In the genomic region with DNA sequence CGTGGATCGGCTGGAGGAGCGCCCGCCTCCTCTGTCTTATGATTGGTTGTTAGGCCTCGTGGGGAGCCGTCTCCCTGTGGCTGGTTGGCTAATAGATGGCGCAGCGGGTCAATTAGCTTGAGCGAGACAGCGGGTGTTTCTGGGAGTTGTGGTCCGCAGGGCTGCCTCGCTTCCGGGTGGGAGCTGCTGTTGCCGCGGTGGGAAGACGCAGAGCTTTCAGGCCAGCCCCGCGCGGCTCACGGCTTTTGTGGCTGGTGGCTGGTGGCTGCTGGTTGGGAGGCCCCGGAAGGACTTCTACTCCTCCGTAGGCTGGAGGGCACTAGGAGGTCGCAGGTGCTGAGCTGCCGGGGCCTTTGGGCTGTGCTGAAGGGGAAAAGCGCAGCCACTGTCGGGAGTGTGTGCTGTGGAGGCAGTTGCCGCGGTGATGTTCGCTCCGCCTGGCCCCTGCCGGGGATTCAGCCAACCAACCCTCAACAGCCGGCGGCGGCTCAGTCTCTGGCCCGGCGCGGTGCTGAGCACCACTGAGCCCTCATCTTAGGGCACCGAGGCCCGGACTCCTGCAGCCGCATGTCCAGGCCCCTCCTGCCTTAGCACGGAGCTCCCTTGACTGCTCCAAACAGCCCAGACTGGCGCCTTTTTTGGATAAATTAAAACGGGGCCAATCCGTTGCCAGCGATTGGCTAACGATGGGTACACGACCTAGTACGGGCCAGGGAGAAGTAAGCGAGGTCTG, we compare ENCODE assay signal across 8 cellular contexts. TPM values are rescaled to one million over a fixed set of nuclear protein-coding genes. Genes with fewer than 3 reads are reported as not detected.
A peak's percentile ranks its signal among the peaks of the same experiment; 100 is the strongest.
DNase-seq lines count a peak whose midpoint lies in the region; ATAC-seq, FAIRE-seq and TF ChIP-seq lines count a peak whose summit lies in the region.

No MANE protein-coding gene starts in this region.

- intact Hi-C loops in HepG2 (cut with micrococcal nuclease; ENCODE audit: unreplicated experiment), result loop anchor here (2.0 to 10.0 kb wide), 2 partner anchors 68 to 646 kb away; partner anchors contain the start of gene MGMT

- peak overlapping the region; percentile 100 for H3K4me2 ChIP-seq in HepG2 (ENCODE audit: low read depth, low read length)

- peaks cover 10% of the 10 kb centered on the region for H3K79me2 ChIP-seq in HepG2 (ENCODE audit: insufficient read depth, low read length)

- CTCF ChIA-PET in HepG2 (lab: Yijun Ruan, JAX; ENCODE audit: low intra/inter-chr PET ratio, low total read pairs), result no interaction called here

- H3K9ac ChIP-seq in HepG2 (ENCODE audit: insufficient read depth, low read depth, low read length), result peak overlapping the region; percentile 94

- TF ChIP-seq EP300 in HepG2 (IDR thresholded peaks at IDR 0.05; ENCODE audit: low read depth in 2 of 2, low read length in 2 of 2), result no peak
- TF ChIP-seq EP300 in HepG2 (CRISPR knock-in tag; IDR thresholded peaks at IDR 0.05; ENCODE audit: borderline replicate concordance), result no peak

- WGBS in HepG2 (ENCODE audit: low lambda C conversion rate), result 6% methylated on average over 9 of the region's 49 CpGs

- H3K9me3 ChIP-seq in HepG2 (ENCODE audit: low read length), result no peaks in the 10 kb centered on the region

- TF ChIP-seq CTCF in HepG2 (CRISPR knock-in tag; IDR thresholded peaks at IDR 0.05), result peak; percentile 15

- H3K4me1 ChIP-seq in HepG2 (ENCODE audit: insufficient read depth, low read length), result peaks cover 23% of the 10 kb centered on the region

- H2AFZ ChIP-seq in HepG2 (ENCODE audit: low read length), result peak overlapping the region; percentile 67

- H3K27ac ChIP-seq in HepG2 (ENCODE audit: extremely low read length, insufficient read depth, low read length), result peak overlapping the region; percentile 87

- ATAC-seq in GM19351 (IDR thresholded peaks at IDR 0.05; ENCODE audit: unreplicated experiment), result peak; percentile 79
- peak; percentile 81 for ATAC-seq in HG03520 (IDR thresholded peaks at IDR 0.05; ENCODE audit: unreplicated experiment)
- ATAC-seq in HepG2, result peak; percentile 93

- BruUV-seq in HepG2 (replicated peaks; lab: Mats Ljungman, UMichigan), result TSS peak; percentile 88

- in situ Hi-C loops in HepG2 (cut with HindIII; ENCODE audit: extremely low pct_ligation_motif_present, low pct_unique_long_range_greater_than_20kb), result no loop called here

- peak overlapping the region; percentile 65 to 93 (median 73) for H3K4me3 ChIP-seq in HepG2 (replicated peaks in 1 of 3; ENCODE audit: insufficient read depth in 1 of 3, low read depth in 2 of 3, low read length in 3 of 3)

- no peaks in the 10 kb centered on the region for H3K36me3 ChIP-seq in HepG2 (replicated peaks in 1 of 2; ENCODE audit: control insufficient read depth in 1 of 2, insufficient read depth in 2 of 2, low read length in 2 of 2)

- POLR2A ChIA-PET in HepG2 (lab: Yijun Ruan, JAX), result interaction anchor here (1.2 to 4.0 kb wide), 9 partner anchors 12 to 971 kb away, joined by 3 to 221 read pairs (median 5); partner anchors contain the start of gene GLRX3

- TF ChIP-seq RAD21 in HepG2 (CRISPR knock-in tag; IDR thresholded peaks at IDR 0.05), result no peak

- DNase-seq in C1 segment of cervical spinal cord (lab: John Stamatoyannopoulos, UW), result peak; percentile 91 to 100 (median 98)
- DNase-seq in NCI-H526 treated with DMSO at 0.1 percent for 48 hours (lab: John Stamatoyannopoulos, UW), result peak; percentile 91
- peak; percentile 92 for DNase-seq in activated CD4-positive, alpha-beta T cell treated with anti-CD3 and anti-CD28 coated beads, Interleukin-2, amount 50 U/mL, for 1 hour
- DNase-seq in dermis blood vessel endothelial cell, result peak; percentile 99
- peak; percentile 96 for DNase-seq in HepG2 (ENCODE audit: low spot score)
- peak; percentile 81 to 87 for DNase-seq in stimulated activated CD4-positive, alpha-beta T cell treated with anti-CD3 and anti-CD28 coated beads, Interleukin-2, amount 100 ng/mL, for 48 hours

- peak; percentile 80 for FAIRE-seq in HepG2 (lab: Jason Lieb, UNC)

- TF ChIP-seq POLR2A in HepG2 (IDR thresholded peaks at IDR 0.05; ENCODE audit: insufficient read depth in 1 of 2, low read depth in 2 of 2, low read length in 2 of 2), result peak; percentile 68 to 72

- H4K20me1 ChIP-seq in HepG2 (ENCODE audit: insufficient read depth, low read length), result peaks cover 5% of the 10 kb centered on the region; the same call in 1 of the 2 replicates

- peaks cover 0 to 4% of the 10 kb centered on the region in 2 experiments; a peak in 1 of 5 replicates for H3K27me3 ChIP-seq in HepG2 (ENCODE audit: control insufficient read depth in 1 of 2, insufficient read depth in 2 of 2, low read length in 2 of 2)

TF ChIP-seq in HepG2, 621 proteins besides CTCF, POLR2A, EP300 and RAD21 (continues in another document):
- peak; percentile 31 for TF ChIP-seq DBP (CRISPR knock-in tag; IDR thresholded peaks at IDR 0.05; ENCODE audit: not compliant biosample characterization)
- TF ChIP-seq ZNF383 (CRISPR knock-in tag; IDR thresholded peaks at IDR 0.05; ENCODE audit: borderline replicate concordance), result 0 out of 2 replicates have a peak, but pooled peaks have one; percentile 76
- peak; percentile 17; the same call in 1 of the 2 replicates for TF ChIP-seq HIVEP1 (CRISPR knock-in tag; IDR thresholded peaks at IDR 0.05)
- TF ChIP-seq FOXK2 (IDR thresholded peaks at IDR 0.05), result peak; percentile 53; the same call in 1 of the 2 replicates
- 0 out of 2 replicates have a peak, but pooled peaks have one; percentile 38 for TF ChIP-seq ZSCAN20 (CRISPR knock-in tag; IDR thresholded peaks at IDR 0.05; ENCODE audit: borderline replicate concordance)
- peak; percentile 22; the same call in 1 of the 2 replicates for TF ChIP-seq ZNF263 (CRISPR knock-in tag; IDR thresholded peaks at IDR 0.05)

RNA-seq across cellular contexts. Expression of gene C10orf143, which starts 0.7 kb away (rescaled TPM):
- 0.14 and 1.0 TPM in 2 replicates for total RNA-seq in dermis blood vessel endothelial cell
- 0.84 and 0.91 TPM in 2 replicates for total RNA-seq in HepG2 (2016; rRNA removed; fragmentation: Illumina TruSeq; extraction: Trizol)
- total RNA-seq in HepG2 (2016; cell fraction: cytosol; rRNA removed; fragmentation: Illumina TruSeq; extraction: Trizol; ENCODE audit: low read depth), result 1.9 and 2.2 TPM in 2 replicates
- total RNA-seq in HepG2 (2016; cell fraction: insoluble cytoplasmic fraction; rRNA removed; fragmentation: Illumina TruSeq; extraction: Trizol), result 0.40 and 0.63 TPM in 2 replicates
- total RNA-seq in HepG2 (2016; cell fraction: membrane; rRNA removed; fragmentation: Illumina TruSeq; extraction: Trizol), result 1.2 and 2.2 TPM in 2 replicates
- total RNA-seq in HepG2 (2016; cell fraction: nucleus; rRNA removed; fragmentation: Illumina TruSeq; extraction: Trizol), result 0.28 TPM in 1 of 2 replicates, not detected in the other
- polyA plus RNA-seq in HepG2 (2011; rRNA removed), result 0.21 and 0.42 TPM in 2 replicates
- polyA plus RNA-seq in HepG2 (2011; cell fraction: cytosol; rRNA removed), result 0.35 and 0.41 TPM in 2 replicates
- 0.42 and 0.68 TPM in 2 replicates for polyA plus RNA-seq in HepG2 (2011; cell fraction: nucleus; rRNA removed)
- 0.33 and 0.39 TPM in 2 replicates for polyA plus RNA-seq in HepG2 (2012)
- 2.7 and 3.1 TPM in 2 replicates for polyA plus RNA-seq in HepG2 (2016; cell fraction: cytosol; fragmentation: Illumina TruSeq; extraction: Trizol; ENCODE audit: low read depth)
- 0.92 and 1.4 TPM in 2 replicates for polyA plus RNA-seq in HepG2 (2016; cell fraction: insoluble cytoplasmic fraction; fragmentation: Illumina TruSeq; extraction: Trizol; ENCODE audit: low read depth)
- polyA plus RNA-seq in HepG2 (2016; cell fraction: membrane; fragmentation: Illumina TruSeq; extraction: Trizol; ENCODE audit: low read depth), result 2.1 and 2.6 TPM in 2 replicates
- 1.1 and 1.3 TPM in 2 replicates for polyA plus RNA-seq in HepG2 (2016; cell fraction: nucleus; fragmentation: Illumina TruSeq; extraction: Trizol; ENCODE audit: insufficient read depth, low read depth)
- polyA minus RNA-seq in HepG2 (2011; rRNA and poly(A)+ RNA removed; ENCODE audit: low replicate concordance), result 0.26 and 0.47 TPM in 2 replicates
- polyA minus RNA-seq in HepG2 (2011; cell fraction: cytosol; rRNA and poly(A)+ RNA removed), result not detected in 2 replicates
- 0.12 and 0.39 TPM in 2 replicates for polyA minus RNA-seq in HepG2 (2011; cell fraction: nucleus; rRNA and poly(A)+ RNA removed)

RNA-seq across cellular contexts. Expression of gene GLRX3, which starts 24.9 kb away (rescaled TPM):
- total RNA-seq in dermis blood vessel endothelial cell (98.4 and 120 TPM in 2 replicates), HepG2 (2016; rRNA removed; fragmentation: Illumina TruSeq; extraction: Trizol) (135 and 185 TPM in 2 replicates)
- 53.2 and 56.2 TPM in 2 replicates for total RNA-seq in HepG2 (2016; cell fraction: cytosol; rRNA removed; fragmentation: Illumina TruSeq; extraction: Trizol; ENCODE audit: low read depth)
- total RNA-seq in HepG2 (2016; cell fraction: insoluble cytoplasmic fraction; rRNA removed; fragmentation: Illumina TruSeq; extraction: Trizol), result 139 and 200 TPM in 2 replicates
- 74.0 and 76.4 TPM in 2 replicates for total RNA-seq in HepG2 (2016; cell fraction: membrane; rRNA removed; fragmentation: Illumina TruSeq; extraction: Trizol)
- total RNA-seq in HepG2 (2016; cell fraction: nucleus; rRNA removed; fragmentation: Illumina TruSeq; extraction: Trizol), result 50.5 and 57.7 TPM in 2 replicates
- 67.1 and 91.4 TPM in 2 replicates for polyA plus RNA-seq in HepG2 (2011; rRNA removed)
- 51.8 and 58.2 TPM in 2 replicates for polyA plus RNA-seq in HepG2 (2011; cell fraction: cytosol; rRNA removed)
- polyA plus RNA-seq in HepG2 (2011; cell fraction: nucleus; rRNA removed), result 29.6 and 40.4 TPM in 2 replicates
- polyA plus RNA-seq in HepG2 (2012), result 91.5 and 92.8 TPM in 2 replicates
- polyA plus RNA-seq in HepG2 (2016; cell fraction: cytosol; fragmentation: Illumina TruSeq; extraction: Trizol; ENCODE audit: low read depth), result 52.7 and 54.0 TPM in 2 replicates
- 190 and 206 TPM in 2 replicates for polyA plus RNA-seq in HepG2 (2016; cell fraction: insoluble cytoplasmic fraction; fragmentation: Illumina TruSeq; extraction: Trizol; ENCODE audit: low read depth)
- 63.1 and 66.1 TPM in 2 replicates for polyA plus RNA-seq in HepG2 (2016; cell fraction: membrane; fragmentation: Illumina TruSeq; extraction: Trizol; ENCODE audit: low read depth)
- 81.2 and 94.4 TPM in 2 replicates for polyA plus RNA-seq in HepG2 (2016; cell fraction: nucleus; fragmentation: Illumina TruSeq; extraction: Trizol; ENCODE audit: insufficient read depth, low read depth)
- 14.1 and 28.5 TPM in 2 replicates for polyA minus RNA-seq in HepG2 (2011; rRNA and poly(A)+ RNA removed; ENCODE audit: low replicate concordance)
- 29.1 and 30.6 TPM in 2 replicates for polyA minus RNA-seq in HepG2 (2011; cell fraction: cytosol; rRNA and poly(A)+ RNA removed)
- 48.8 and 52.1 TPM in 2 replicates for polyA minus RNA-seq in HepG2 (2011; cell fraction: nucleus; rRNA and poly(A)+ RNA removed)

Comparison
In these comparisons a context has a peak if more than half of its experiments do, and no peak if none do; other contexts are left out.
1. Peak in every context shown above with its lines: DNase-seq, ATAC-seq, H3K4me3 ChIP-seq and H3K27ac ChIP-seq.